ENCODE assay signal across 8 cellular contexts in genomic region chr14:103628684-103629502, GRCh38. TPM values are rescaled to one million over a fixed set of nuclear protein-coding genes. Genes with fewer than 3 reads are reported as not detected.
DNase-seq lines count a peak whose midpoint lies in the region; ATAC-seq, FAIRE-seq and TF ChIP-seq lines count a peak whose summit lies in the region.

TSS of gene KLC1 (plus strand) at chr14:103629211. CDS start at chr14:103654565, 25,354 bp downstream.

- intact Hi-C loops in activated B cell treated with CpG ODN at 0.5 μM for 24 hours (cut with micrococcal nuclease) (loop anchor here (1.0 to 5.0 kb wide), 7 partner anchors 50 to 292 kb away; partner anchors contain the start of genes BAG5, COA8, MARK3 and XRCC3), spleen (cut with DNase I; ENCODE audit: low total_unique reads) (loop anchor here (10.0 kb wide), 1 partner anchor 54 kb away; no protein-coding TSS in a partner anchor)

- H3K4me1 ChIP-seq in spleen, result peaks cover 43 to 91% (median 81%) of the 10 kb centered on the region in 6 donors

- peak within 1 kb of the TSS; percentile 87 for H3K27ac Mint-ChIP-seq in activated B cell treated with CpG ODN at 0.5 μM for 24 hours

- no peaks in the 10 kb centered on the region for H3K27me3 ChIP-seq in bronchial epithelial cell (ENCODE audit: control insufficient read depth, insufficient read depth, low read length)
- H3K27me3 ChIP-seq in spleen (replicated peaks in 1 of 7), result no peaks in the 10 kb centered on the region

- peaks cover 4% of the 10 kb centered on the region for H3K36me3 ChIP-seq in bronchial epithelial cell (ENCODE audit: control insufficient read depth, insufficient read depth, low read length)
- H3K36me3 ChIP-seq in spleen, result peaks cover 0 to 24% (median 0%) of the 10 kb centered on the region in 6 donors

- 0 out of 2 replicates have a peak, but pooled peaks have one; percentile 11 for TF ChIP-seq CTCF in GM12874 (IDR thresholded peaks at IDR 0.05; ENCODE audit: insufficient read depth, low read depth, low read length)
- TF ChIP-seq CTCF in activated B cell treated with CpG ODN at 0.5 μM for 24 hours (IDR thresholded peaks at IDR 0.05), result no peak
- no peak for TF ChIP-seq CTCF in bronchial epithelial cell (IDR thresholded peaks at IDR 0.05; ENCODE audit: insufficient read depth, low read length, severe bottlenecking)
- no peak for TF ChIP-seq CTCF in spleen (IDR thresholded peaks at IDR 0.05 in 8 of 11, conservative IDR thresholded peaks at IDR 0.05 in 3 of 11)

- peak; percentile 72 for ATAC-seq in activated B cell treated with CpG ODN at 0.5 μM for 24 hours (ENCODE audit: low read depth)
- no peak for ATAC-seq in GM19467 (IDR thresholded peaks at IDR 0.05; ENCODE audit: unreplicated experiment)

- 0 to 2% (median 1%) methylated on average over 42 to 96 of the region's 97 CpGs for WGBS in spleen, 5 donors

- peak in 2 of 3 donors; percentile 53 to 73 for TF ChIP-seq POLR2A in spleen (IDR thresholded peaks at IDR 0.05)

- H3K9me3 ChIP-seq in spleen, result no peaks in the 10 kb centered on the region

- POLR2A ChIA-PET in HEK293T (lab: Yijun Ruan, JAX) (interaction anchor here (0.6 to 2.3 kb wide), 5 partner anchors 10 to 106 kb away, joined by 3 to 9 read pairs (median 4); partner anchors contain the start of gene CKB), activated B cell treated with CpG ODN at 0.5 μM for 24 hours (lab: Charles Lee) (interaction anchor here (0.6 to 1.6 kb wide), 4 partner anchors 67 to 294 kb away, joined by 3 to 4 read pairs (median 4); partner anchors contain the start of genes BAG5, XRCC3 and ZFYVE21)

- DNase-seq in HEK293T (ENCODE audit: extremely low spot score), result peak; percentile 88
- peak; percentile 34 for DNase-seq in NCI-H1092 treated with DMSO at 0.1 percent for 48 hours (lab: John Stamatoyannopoulos, UW)
- DNase-seq in activated B cell treated with CpG ODN at 0.5 μM for 24 hours, result peak; percentile 89
- DNase-seq in bronchial epithelial cell (ENCODE audit: low read depth), result peak; percentile 22
- DNase-seq in inferior parietal cortex (ENCODE audit: extremely low spot score), result peak; percentile 73
- peak; percentile 96 for DNase-seq in spleen

- H3K4me3 Mint-ChIP-seq in activated B cell treated with CpG ODN at 0.5 μM for 24 hours, result peak within 1 kb of the TSS; percentile 87

- H3K27me3 Mint-ChIP-seq in activated B cell treated with CpG ODN at 0.5 μM for 24 hours, result no peaks in the 10 kb centered on the region

- CTCF ChIA-PET in HEK293T (lab: Yijun Ruan, JAX), result no interaction called here
- CTCF ChIA-PET in activated B cell treated with CpG ODN at 0.5 μM for 24 hours (lab: Charles Lee), result interaction anchor here (0.6 to 0.9 kb wide), 2 partner anchors 51 to 63 kb away, joined by 3 to 4 read pairs; no protein-coding TSS in a partner anchor

- FAIRE-seq in bronchial epithelial cell (lab: Jason Lieb, UNC), result no peak

- H3K9me3 Mint-ChIP-seq in activated B cell treated with CpG ODN at 0.5 μM for 24 hours, result no peaks in the 10 kb centered on the region

- peaks cover 59% of the 10 kb centered on the region for H3K4me1 Mint-ChIP-seq in activated B cell treated with CpG ODN at 0.5 μM for 24 hours

- peaks cover 6% of the 10 kb centered on the region for H3K36me3 Mint-ChIP-seq in activated B cell treated with CpG ODN at 0.5 μM for 24 hours (ENCODE audit: low read depth)

- H3K27ac ChIP-seq in spleen, result peak within 1 kb of the TSS; percentile 94 to 99 (median 98)

- peak within 1 kb of the TSS; percentile 82 for H3K4me3 ChIP-seq in bronchial epithelial cell (ENCODE audit: low read depth, low read length)
- peak within 1 kb of the TSS; percentile 82 to 99 (median 94) for H3K4me3 ChIP-seq in spleen

TF ChIP-seq in HEK293T, 16 proteins besides CTCF, POLR2A, EP300 and RAD21:
- TF ChIP-seq NFRKB (IDR thresholded peaks at IDR 0.05) (no peak), ELF4 (IDR thresholded peaks at IDR 0.05) (no peak), CTBP1 (IDR thresholded peaks at IDR 0.05; ENCODE audit: borderline replicate concordance) (0 out of 2 replicates have a peak, but pooled peaks have one; percentile 43), PKNOX1 (IDR thresholded peaks at IDR 0.05) (no peak), TARDBP (IDR thresholded peaks at IDR 0.05) (no peak)

RNA-seq across cellular contexts. Expression of gene KLC1, which starts in this region (rescaled TPM):
- total RNA-seq in activated B cell treated with CpG ODN at 0.5 μM for 24 hours, result 126 and 153 TPM in 2 replicates
- 249 and 283 TPM in 2 replicates for total RNA-seq in bronchial epithelial cell
- total RNA-seq in spleen, result 100 to 1,000 TPM; 164 to 333 (median 239) TPM
- 100 to 1,000 TPM in 1 of 3 donors, 10 to 100 TPM in 2; 54.1 to 126 (median 75.9) TPM for polyA plus RNA-seq in spleen

Comparison
In these comparisons a context has a peak if more than half of its experiments do, and no peak if none do; other contexts are left out.
1. DNase-seq: peak in every context shown above with its lines; median percentile 96 in spleen; 89 in activated B cell treated with CpG ODN at 0.5 μM for 24 hours; 88 in HEK293T; 73 in inferior parietal cortex; 34 in NCI-H1092 treated with DMSO at 0.1 percent for 48 hours; 22 in bronchial epithelial cell.